ENCODE assay signal across 8 cellular contexts in the genomic region with DNA sequence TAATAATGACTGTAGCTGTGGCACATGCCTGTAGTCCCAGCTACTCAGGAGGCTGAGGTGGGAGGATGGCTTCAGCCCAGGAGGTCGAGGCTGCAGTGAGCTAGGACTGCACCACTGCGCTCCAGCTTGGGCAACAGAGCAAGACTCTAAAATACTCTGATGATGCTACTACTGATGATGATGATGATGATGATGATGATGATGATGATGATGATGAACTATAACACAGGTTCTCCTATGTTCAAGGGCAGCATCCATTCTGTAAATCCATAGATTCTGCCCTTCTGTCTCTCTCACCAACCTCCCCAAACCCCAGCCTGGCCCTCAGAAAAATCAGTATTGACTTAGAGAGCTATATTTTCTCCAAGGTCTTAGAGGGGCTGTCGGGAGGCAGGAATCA. TPM values are rescaled to one million over a fixed set of nuclear protein-coding genes. Genes with fewer than 3 reads are reported as not detected.
"Had no signal": no experiment of that assay in that cellular context is flagged by ENCODE, and none has a peak within 500 bp of the region (broad histone marks: within the 10 kb centered on the region; RNA-seq: fewer than 3 reads in every experiment).

No MANE protein-coding gene starts in this region.

- H3K4me3 ChIP-seq: GM23248, HAP-1 had no signal

- H3K27ac Mint-ChIP-seq: IgD-negative memory B cell had no signal

- ATAC-seq: HCT116 had no signal

- H3K27ac ChIP-seq: GM23248 had no signal

- H3K9me3 ChIP-seq: HAP-1 had no signal

- H3K36me3 ChIP-seq: HAP-1 had no signal

- H3K4me1 ChIP-seq: HAP-1 had no signal

- DNase-seq: GM23248, GOT3, H7, KBM-7 had no signal

- H3K4me3 Mint-ChIP-seq: IgD-negative memory B cell had no signal

- H3K36me3 Mint-ChIP-seq: IgD-negative memory B cell had no signal

RNA-seq across cellular contexts. Expression of a gene that starts 22.8 kb away (rescaled TPM):
- total RNA-seq: GM23248, H7, HT-29 had no signal
- polyA plus RNA-seq: GM23248, IgD-negative memory B cell had no signal
